In genomic region chr19:2805991-2806649, GRCh38 we compare ENCODE assay signal across 16 cellular contexts. TPM values are rescaled to one million over a fixed set of nuclear protein-coding genes. Genes with fewer than 3 reads are reported as not detected.
DNase-seq lines count a peak whose midpoint lies in the region; TF ChIP-seq lines count a peak whose summit lies in the region.
"Had no signal": no experiment of that assay in that cellular context is flagged by ENCODE, and none has a peak within 500 bp of the region (broad histone marks: within the 10 kb centered on the region; RNA-seq: fewer than 3 reads in every experiment).

No MANE protein-coding gene starts in this region.

- peak overlapping the region; percentile 38 for H3K4me3 ChIP-seq in BLaER1
- no peak overlapping the region for H3K4me3 ChIP-seq in osteoblast (ENCODE audit: insufficient read depth, low read length)

- H3K36me3 ChIP-seq in BLaER1 (peaks cover 53% of the 10 kb centered on the region), osteoblast (ENCODE audit: insufficient read depth, low read length) (peaks cover 30% of the 10 kb centered on the region)

- H3K27me3 ChIP-seq in BLaER1 = no peaks in the 10 kb centered on the region
- H3K27me3 ChIP-seq in osteoblast (ENCODE audit: insufficient read depth, low read length) = no peaks in the 10 kb centered on the region

- H3K9ac ChIP-seq in BLaER1 = peak overlapping the region; percentile 45

- no peak for TF ChIP-seq CTCF in osteoblast (IDR thresholded peaks at IDR 0.05; ENCODE audit: extremely low read depth, low read depth, low read length)
- no peak for TF ChIP-seq CTCF in GM20000 (IDR thresholded peaks at IDR 0.05; ENCODE audit: extremely low read depth, missing control alignments)

- H3K4me1 ChIP-seq in BLaER1 (peaks cover 98% of the 10 kb centered on the region), osteoblast (ENCODE audit: insufficient read depth, low read length) (no peaks in the 10 kb centered on the region)

- peak overlapping the region; percentile 83 for H3K4me2 ChIP-seq in BLaER1
- H3K4me2 ChIP-seq in osteoblast (ENCODE audit: insufficient read depth, low read length) = no peak overlapping the region

- H4K20me1 ChIP-seq in BLaER1 = peaks cover 18% of the 10 kb centered on the region
- H4K20me1 ChIP-seq in osteoblast (ENCODE audit: insufficient read depth, low read length) = no peaks in the 10 kb centered on the region

- no peak overlapping the region for H2AFZ ChIP-seq in osteoblast (ENCODE audit: low read length)

- H3K27ac ChIP-seq in BLaER1 (peak overlapping the region; percentile 90), osteoblast (ENCODE audit: low read depth, low read length) (no peak overlapping the region)

- no peaks in the 10 kb centered on the region for H3K79me2 ChIP-seq in osteoblast (ENCODE audit: insufficient read depth, low read length)

- H3K9me3 ChIP-seq in BLaER1 (no peaks in the 10 kb centered on the region), osteoblast (ENCODE audit: low read depth, low read length) (no peaks in the 10 kb centered on the region)

- peak; percentile 24 for DNase-seq in D341Med (ENCODE audit: low spot score)
- DNase-seq in NAMALWA (ENCODE audit: low spot score) = peak; percentile 32
- peak; percentile 87 for DNase-seq in osteoblast (ENCODE audit: insufficient read length, low spot score, missing footprints)
- DNase-seq in NCI-H748 treated with DMSO at 0.1 percent for 48 hours (lab: John Stamatoyannopoulos, UW) = no peak
- DNase-seq in GM20000 (ENCODE audit: low spot score) = no peak
- DNase-seq in activated T-cell treated with anti-CD3 and anti-CD28 coated beads, Interleukin-2, amount 50 U/mL, for 48 hours = no peak
- DNase-seq: CD4-positive, alpha-beta T cell; DMS53; Karpas-422; NCI-H1092 treated with DMSO at 0.1 percent for 48 hours; NCI-H146; NCI-H2029; NCI-H446 treated with DMSO at 0.1 percent for 48 hours; NCI-H526; T-helper 2 cell had no signal

RNA-seq across cellular contexts. Expression of gene ZNF554, which starts 13.5 kb away (rescaled TPM):
- 5.6 and 5.8 TPM in 2 replicates for total RNA-seq in osteoblast

RNA-seq across cellular contexts. Expression of gene THOP1, which starts 20.8 kb away (rescaled TPM):
- total RNA-seq in osteoblast = 45.6 and 49.5 TPM in 2 replicates

RNA-seq across cellular contexts. Expression of gene SGTA, which starts 23.0 kb away (rescaled TPM):
- total RNA-seq in osteoblast = 35.9 and 38.7 TPM in 2 replicates

RNA-seq across cellular contexts. Expression of gene ZNF555, which starts 35.2 kb away (rescaled TPM):
- total RNA-seq in osteoblast = 6.2 and 8.0 TPM in 2 replicates

Comparison
In these comparisons a context has a peak if more than half of its experiments do, and no peak if none do; other contexts are left out.
1. DNase-seq: peak in D341Med (single experiment), NAMALWA (single experiment) and osteoblast (single experiment); none in NCI-H748 treated with DMSO at 0.1 percent for 48 hours (single experiment), GM20000 (single experiment) and activated T-cell treated with anti-CD3 and anti-CD28 coated beads, Interleukin-2, amount 50 U/mL, for 48 hours (0 of 2).